In the genomic region with DNA sequence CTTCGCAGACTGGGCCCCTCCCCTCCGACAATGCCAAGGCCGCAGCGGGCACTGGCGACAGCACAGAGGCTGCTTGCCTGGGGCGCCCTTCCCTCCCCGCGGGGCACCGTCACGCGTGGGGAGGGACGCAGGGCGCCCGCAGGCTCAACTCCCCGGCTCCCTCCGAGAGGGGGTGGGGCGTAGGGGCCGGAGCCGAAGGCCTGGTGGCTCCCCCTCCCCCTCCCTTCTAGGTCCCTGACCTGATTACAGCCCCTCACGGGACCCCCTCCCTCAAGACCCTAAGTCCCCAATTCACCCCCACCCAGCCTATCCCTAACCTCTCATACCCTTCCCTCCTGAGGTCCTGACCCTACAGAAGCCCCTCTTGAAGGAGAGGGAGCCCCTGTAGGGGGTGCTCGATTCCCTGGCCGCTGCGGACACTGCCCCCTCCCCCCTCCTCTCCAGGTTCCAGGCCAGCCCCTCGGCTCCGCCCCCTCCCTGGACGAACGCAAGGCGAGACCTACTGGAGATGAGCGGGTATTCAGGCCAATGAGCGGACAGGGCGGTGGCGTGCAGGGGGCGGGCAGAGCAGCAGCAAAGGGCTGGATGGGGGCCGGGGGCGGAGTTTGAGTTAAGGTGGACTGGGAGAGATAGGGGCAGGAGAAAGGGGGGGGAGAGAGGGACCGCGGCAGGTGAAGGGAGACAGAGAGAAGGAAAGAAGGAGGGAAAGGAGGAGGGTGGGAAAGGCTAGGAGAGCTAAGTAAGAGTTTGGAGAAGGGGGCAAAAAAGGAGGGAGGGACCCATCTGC, we compare ENCODE assay signal across 8 cellular contexts. TPM values are rescaled to one million over a fixed set of nuclear protein-coding genes. Genes with fewer than 3 reads are reported as not detected.
DNase-seq lines count a peak whose midpoint lies in the region; ATAC-seq and TF ChIP-seq lines count a peak whose summit lies in the region.

No MANE protein-coding gene starts in this region.

- peak overlapping the region; percentile 100 for H3K27ac ChIP-seq in RWPE1

- TF ChIP-seq CTCF in RWPE1 (conservative IDR thresholded peaks at IDR 0.05; ENCODE audit: low read depth): peak; percentile 69
- TF ChIP-seq CTCF in natural killer cell (IDR thresholded peaks at IDR 0.05): no peak

- H3K27ac Mint-ChIP-seq in activated T-helper 2 cell treated with anti-CD3 and anti-CD28 coated beads, Interferon-gamma antibody, Interleukin-2, Interleukin-4, amounts not matched to agents 10 μg/mL and 5 μg/mL and 100 μg/mL, durations not matched to agents 14 hours and 24 hours and 36 hours: peak overlapping the region; percentile 97
- peak overlapping the region; percentile 82 to 92 for H3K27ac Mint-ChIP-seq in natural killer cell
- peak overlapping the region; percentile 99 for H3K27ac Mint-ChIP-seq in stimulated activated naive B cell treated with anti-CD40 and anti-IgM and Interleukin-4, amounts not matched to agents 10 μg/mL and 1 μg/mL and 100 μg/mL, for 72 hours

- H3K27me3 Mint-ChIP-seq in activated T-helper 2 cell treated with anti-CD3 and anti-CD28 coated beads, Interferon-gamma antibody, Interleukin-2, Interleukin-4, amounts not matched to agents 10 μg/mL and 5 μg/mL and 100 μg/mL, durations not matched to agents 14 hours and 24 hours and 36 hours (ENCODE audit: low read depth): no peaks in the 10 kb centered on the region
- no peaks in the 10 kb centered on the region for H3K27me3 Mint-ChIP-seq in natural killer cell (ENCODE audit: low read depth in 2 of 2)
- no peaks in the 10 kb centered on the region for H3K27me3 Mint-ChIP-seq in stimulated activated naive B cell treated with anti-CD40 and anti-IgM and Interleukin-4, amounts not matched to agents 10 μg/mL and 1 μg/mL and 100 μg/mL, for 72 hours

- H3K4me1 Mint-ChIP-seq in activated T-helper 2 cell treated with anti-CD3 and anti-CD28 coated beads, Interferon-gamma antibody, Interleukin-2, Interleukin-4, amounts not matched to agents 10 μg/mL and 5 μg/mL and 100 μg/mL, durations not matched to agents 14 hours and 24 hours and 36 hours (ENCODE audit: low read depth): peaks cover 47% of the 10 kb centered on the region
- peaks cover 30 to 66% of the 10 kb centered on the region in 2 donors for H3K4me1 Mint-ChIP-seq in natural killer cell
- H3K4me1 Mint-ChIP-seq in stimulated activated naive B cell treated with anti-CD40 and anti-IgM and Interleukin-4, amounts not matched to agents 10 μg/mL and 1 μg/mL and 100 μg/mL, for 72 hours: peaks cover 42 to 72% of the 10 kb centered on the region in 2 donors

- CTCF ChIA-PET in RWPE1 (lab: Yijun Ruan, JAX): interaction anchor here (0.8 to 3.2 kb wide), 3 partner anchors 15 to 49 kb away, joined by 3 to 26 read pairs (median 4); a partner anchor contains a TSS

- intact Hi-C loops in activated T-helper 2 cell treated with anti-CD3 and anti-CD28 coated beads, Interferon-gamma antibody, Interleukin-2, Interleukin-4, amounts not matched to agents 10 μg/mL and 5 μg/mL and 100 μg/mL, durations not matched to agents 14 hours and 24 hours and 36 hours (cut with micrococcal nuclease): loop anchor here (1.0 to 10.0 kb wide), 5 partner anchors 7 to 445 kb away; a partner anchor contains a TSS
- intact Hi-C loops in natural killer cell (cut with micrococcal nuclease): loop anchor here (1.0 to 5.0 kb wide), 5 partner anchors 19 to 445 kb away; a partner anchor contains a TSS

- peak overlapping the region; percentile 97 for H3K4me3 Mint-ChIP-seq in activated T-helper 2 cell treated with anti-CD3 and anti-CD28 coated beads, Interferon-gamma antibody, Interleukin-2, Interleukin-4, amounts not matched to agents 10 μg/mL and 5 μg/mL and 100 μg/mL, durations not matched to agents 14 hours and 24 hours and 36 hours (ENCODE audit: low read depth)
- peak overlapping the region; percentile 95 for H3K4me3 Mint-ChIP-seq in natural killer cell
- peak overlapping the region; percentile 97 to 98 for H3K4me3 Mint-ChIP-seq in stimulated activated naive B cell treated with anti-CD40 and anti-IgM and Interleukin-4, amounts not matched to agents 10 μg/mL and 1 μg/mL and 100 μg/mL, for 72 hours

- no peaks in the 10 kb centered on the region for H3K9me3 Mint-ChIP-seq in activated T-helper 2 cell treated with anti-CD3 and anti-CD28 coated beads, Interferon-gamma antibody, Interleukin-2, Interleukin-4, amounts not matched to agents 10 μg/mL and 5 μg/mL and 100 μg/mL, durations not matched to agents 14 hours and 24 hours and 36 hours
- no peaks in the 10 kb centered on the region for H3K9me3 Mint-ChIP-seq in natural killer cell
- no peaks in the 10 kb centered on the region for H3K9me3 Mint-ChIP-seq in stimulated activated naive B cell treated with anti-CD40 and anti-IgM and Interleukin-4, amounts not matched to agents 10 μg/mL and 1 μg/mL and 100 μg/mL, for 72 hours

- POLR2A ChIA-PET in RWPE1 (lab: Yijun Ruan, JAX; ENCODE audit: low non-redundant PET): interaction anchor here (0.7 kb wide), 1 partner anchor 31 kb away, joined by 4 read pairs; a partner anchor contains a TSS

- peaks cover 19% of the 10 kb centered on the region for H3K36me3 Mint-ChIP-seq in activated T-helper 2 cell treated with anti-CD3 and anti-CD28 coated beads, Interferon-gamma antibody, Interleukin-2, Interleukin-4, amounts not matched to agents 10 μg/mL and 5 μg/mL and 100 μg/mL, durations not matched to agents 14 hours and 24 hours and 36 hours (ENCODE audit: low read depth)
- no peaks in the 10 kb centered on the region for H3K36me3 Mint-ChIP-seq in natural killer cell
- peaks cover 3 to 11% of the 10 kb centered on the region in 2 donors for H3K36me3 Mint-ChIP-seq in stimulated activated naive B cell treated with anti-CD40 and anti-IgM and Interleukin-4, amounts not matched to agents 10 μg/mL and 1 μg/mL and 100 μg/mL, for 72 hours

- DNase-seq in DMS53 treated with DMSO at 0.1 percent for 48 hours (lab: John Stamatoyannopoulos, UW; ENCODE audit: unreplicated experiment) (peak; percentile 93), LoVo (ENCODE audit: low spot score) (peak; percentile 98), RWPE1 (ENCODE audit: low spot score) (peak; percentile 99), fibroblast of peridontal ligament (ENCODE audit: extremely low read depth) (peak; percentile 97), natural killer cell (peak; percentile 98)
- DNase-seq in activated T-helper 2 cell treated with anti-CD3 and anti-CD28 coated beads, Interferon-gamma antibody, Interleukin-2, Interleukin-4, amounts not matched to agents 10 μg/mL and 5 μg/mL and 100 μg/mL, durations not matched to agents 14 hours and 24 hours and 36 hours (ENCODE audit: low spot score): peak; percentile 98
- DNase-seq in stimulated activated naive B cell treated with anti-CD40 and anti-IgM and Interleukin-4, amounts not matched to agents 10 μg/mL and 1 μg/mL and 100 μg/mL, for 72 hours: peak; percentile 98

- ATAC-seq in GM21825 (IDR thresholded peaks at IDR 0.05; ENCODE audit: unreplicated experiment) (peak; percentile 46), natural killer cell (peak; percentile 80 to 93 (median 89))
- ATAC-seq in stimulated activated naive B cell treated with anti-CD40 and anti-IgM and Interleukin-4, amounts not matched to agents 10 μg/mL and 1 μg/mL and 100 μg/mL, for 72 hours (replicated peaks): peak; percentile 65 to 73

RNA-seq across cellular contexts. Expression of a gene that starts 0.7 kb away (rescaled TPM):
- total RNA-seq in activated T-helper 2 cell treated with anti-CD3 and anti-CD28 coated beads, Interferon-gamma antibody, Interleukin-2, Interleukin-4, amounts not matched to agents 10 μg/mL and 5 μg/mL and 100 μg/mL, durations not matched to agents 14 hours and 24 hours and 36 hours: 147 and 154 TPM in 2 replicates
- 10 to 100 TPM; 61.2 to 75.4 (median 63.3) TPM for total RNA-seq in natural killer cell

RNA-seq across cellular contexts. Expression of a gene that starts 8.5 kb away (rescaled TPM):
- 0.48 and 2.0 TPM in 2 replicates for total RNA-seq in activated T-helper 2 cell treated with anti-CD3 and anti-CD28 coated beads, Interferon-gamma antibody, Interleukin-2, Interleukin-4, amounts not matched to agents 10 μg/mL and 5 μg/mL and 100 μg/mL, durations not matched to agents 14 hours and 24 hours and 36 hours
- not detected for total RNA-seq in natural killer cell

RNA-seq across cellular contexts. Expression of a gene that starts 18.7 kb away (rescaled TPM):
- total RNA-seq in activated T-helper 2 cell treated with anti-CD3 and anti-CD28 coated beads, Interferon-gamma antibody, Interleukin-2, Interleukin-4, amounts not matched to agents 10 μg/mL and 5 μg/mL and 100 μg/mL, durations not matched to agents 14 hours and 24 hours and 36 hours: 54.9 and 60.2 TPM in 2 replicates
- 10 to 100 TPM; 32.1 to 47.6 (median 38.7) TPM for total RNA-seq in natural killer cell

RNA-seq across cellular contexts. Expression of a gene that starts 27.4 kb away (rescaled TPM):
- 169 and 178 TPM in 2 replicates for total RNA-seq in activated T-helper 2 cell treated with anti-CD3 and anti-CD28 coated beads, Interferon-gamma antibody, Interleukin-2, Interleukin-4, amounts not matched to agents 10 μg/mL and 5 μg/mL and 100 μg/mL, durations not matched to agents 14 hours and 24 hours and 36 hours
- 10 to 100 TPM in 2 of 3 donors, 1 to 10 TPM in 1; 8.5 to 13.0 (median 12.9) TPM for total RNA-seq in natural killer cell

RNA-seq across cellular contexts. Expression of a gene that starts 31.3 kb away (rescaled TPM):
- 55.4 and 56.1 TPM in 2 replicates for total RNA-seq in activated T-helper 2 cell treated with anti-CD3 and anti-CD28 coated beads, Interferon-gamma antibody, Interleukin-2, Interleukin-4, amounts not matched to agents 10 μg/mL and 5 μg/mL and 100 μg/mL, durations not matched to agents 14 hours and 24 hours and 36 hours
- 100 to 1,000 TPM in 1 of 3 donors, 10 to 100 TPM in 2; 94.6 to 112 (median 96.8) TPM for total RNA-seq in natural killer cell

Comparison
In these comparisons a context has a peak if more than half of its experiments do, and no peak if none do; other contexts are left out.
1. Peak in every context shown above with its lines: DNase-seq, ATAC-seq and H3K27ac ChIP-seq.